In genomic region chr1:147570907-147571306, GRCh38 we compare ENCODE assay signal across 30 cellular contexts.
"Had no signal": no experiment of that assay in that cellular context is flagged by ENCODE, and none has a peak within 500 bp of the region (broad histone marks: within the 10 kb centered on the region; RNA-seq: fewer than 3 reads in every experiment).

No MANE protein-coding gene starts in this region.

- H3K27ac Mint-ChIP-seq: activated B cell treated with CpG ODN at 0.5 μM for 24 hours; activated naive CD4-positive, alpha-beta T cell treated with anti-CD3 and anti-CD28 coated beads, Interleukin-2, amount 10 ng/mL, durations not matched to agents 7 days and 5 days; activated T-cell treated with anti-CD3 and anti-CD28 coated beads, Interleukin-2, amount 50 U/mL, for 72 hours; effector memory CD8-positive, alpha-beta T cell; T-helper 17 cell; T-helper 2 cell treated with Interferon-gamma antibody and Interleukin-4, amounts not matched to agents 5 μg/mL and 100 μg/mL, for 36 hours had no signal

- H3K36me3 Mint-ChIP-seq: activated naive CD4-positive, alpha-beta T cell treated with anti-CD3 and anti-CD28 coated beads, Interleukin-2, amount 10 ng/mL, durations not matched to agents 7 days and 5 days had no signal

- H3K9me3 Mint-ChIP-seq: activated B cell treated with CpG ODN at 0.5 μM for 24 hours; activated naive CD4-positive, alpha-beta T cell treated with anti-CD3 and anti-CD28 coated beads, Interleukin-2, amount 10 ng/mL, durations not matched to agents 7 days and 5 days; activated T-cell treated with anti-CD3 and anti-CD28 coated beads, Interleukin-2, amount 50 U/mL, for 24 hours; activated T-cell treated with anti-CD3 and anti-CD28 coated beads, Interleukin-2, amount 50 U/mL, for 72 hours; effector memory CD8-positive, alpha-beta T cell; T-helper 2 cell treated with Interferon-gamma antibody and Interleukin-4, amounts not matched to agents 5 μg/mL and 100 μg/mL, for 36 hours had no signal

- ATAC-seq: activated CD4-positive, CD25-positive, alpha-beta regulatory T cell treated with anti-CD3 and anti-CD28 coated beads, Interleukin-2, amount 50 U/mL, for 24 hours; activated T-cell treated with anti-CD3 and anti-CD28 coated beads, Interleukin-2, amount 50 U/mL, for 72 hours; body of pancreas; effector memory CD8-positive, alpha-beta T cell; foreskin keratinocyte; gastroesophageal sphincter; heart right ventricle; T-helper 17 cell had no signal

- H3K27me3 Mint-ChIP-seq: activated T-cell treated with anti-CD3 and anti-CD28 coated beads, Interleukin-2, amount 50 U/mL, for 24 hours had no signal

- H3K4me1 Mint-ChIP-seq: activated B cell treated with CpG ODN at 0.5 μM for 24 hours had no signal

- H3K4me3 Mint-ChIP-seq: activated B cell treated with CpG ODN at 0.5 μM for 24 hours; activated naive CD4-positive, alpha-beta T cell treated with anti-CD3 and anti-CD28 coated beads, Interleukin-2, amount 10 ng/mL, durations not matched to agents 7 days and 5 days; activated T-cell treated with anti-CD3 and anti-CD28 coated beads, Interleukin-2, amount 50 U/mL, for 24 hours; effector memory CD8-positive, alpha-beta T cell; T-helper 17 cell; T-helper 2 cell treated with Interferon-gamma antibody and Interleukin-4, amounts not matched to agents 5 μg/mL and 100 μg/mL, for 36 hours had no signal

- DNase-seq: activated B cell treated with CpG ODN at 0.5 μM for 24 hours; activated CD4-positive, alpha-beta T cell treated with anti-CD3 and anti-CD28 coated beads for 48 hours; activated CD4-positive, alpha-beta T cell treated with anti-CD3 and anti-CD28 coated beads, Interleukin-2, amount 50 U/mL, for 1 hour; activated CD4-positive, alpha-beta T cell treated with anti-CD3 and anti-CD28 coated beads, Interleukin-2, amount 50 U/mL, for 48 hours; activated CD8-positive, alpha-beta memory T cell treated with anti-CD3 and anti-CD28 coated beads, Interleukin-2, amount 50 U/mL, for 48 hours; activated gamma-delta T cell; activated naive CD4-positive, alpha-beta T cell; activated naive CD4-positive, alpha-beta T cell treated with anti-CD3 and anti-CD28 coated beads, Interleukin-2, amount 10 ng/mL, durations not matched to agents 7 days and 5 days; activated T-cell treated with anti-CD3 and anti-CD28 coated beads for 4 hours; activated T-cell treated with anti-CD3 and anti-CD28 coated beads, Interleukin-2, amount 50 U/mL, for 24 hours; activated T-cell treated with anti-CD3 and anti-CD28 coated beads, Interleukin-2, amount 50 U/mL, for 72 hours; adrenal gland; amygdala; aorta; body of pancreas; caudate nucleus; cortex of kidney; dermis blood vessel endothelial cell; effector CD4-positive, alpha-beta T cell; effector memory CD8-positive, alpha-beta T cell; erythroblast; foreskin keratinocyte; heart right ventricle; T-helper 1 cell; T-helper 17 cell; T1000; WERI-Rb-1 had no signal
